In the genomic region with DNA sequence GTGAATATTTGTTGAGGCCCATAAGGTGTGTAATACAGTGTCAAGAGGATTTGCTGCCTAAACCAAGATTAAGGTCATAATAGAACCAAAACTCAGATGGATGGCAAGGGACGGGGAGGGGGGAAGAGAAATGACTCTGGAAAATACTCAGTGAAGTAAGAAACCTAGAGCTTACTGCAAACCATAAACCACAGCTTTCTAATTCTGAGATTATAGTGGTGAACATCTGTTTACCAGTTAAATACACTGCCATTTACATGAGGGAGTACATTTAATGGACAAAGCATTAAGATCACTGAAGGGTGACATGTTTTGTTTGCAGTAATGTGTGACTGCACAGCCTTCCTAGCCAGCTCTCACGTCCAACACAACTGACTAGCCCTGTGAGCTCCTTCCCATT, we compare ENCODE assay signal across 18 cellular contexts.
A peak's percentile ranks its signal among the peaks of the same experiment; 100 is the strongest.
DNase-seq lines count a peak whose midpoint lies in the region; ATAC-seq and TF ChIP-seq lines count a peak whose summit lies in the region.
"Had no signal": no experiment of that assay in that cellular context is flagged by ENCODE, and none has a peak within 500 bp of the region (broad histone marks: within the 10 kb centered on the region; RNA-seq: fewer than 3 reads in every experiment).

No MANE protein-coding gene starts in this region.

- no peak overlapping the region for H3K4me2 ChIP-seq in MM.1S (ENCODE audit: low read depth, low read length)

- H3K36me3 ChIP-seq in MM.1S (replicated peaks; ENCODE audit: insufficient read depth, low read length), result no peaks in the 10 kb centered on the region

- ATAC-seq in stimulated activated naive CD8-positive, alpha-beta T cell treated with anti-CD3 and anti-CD28 coated beads, Interleukin-15, amount 100 ng/mL, for 72 hours, result peak; percentile 88
- ATAC-seq in stimulated activated naive CD8-positive, alpha-beta T cell treated with anti-CD3 and anti-CD28 coated beads, Interleukin-15, Interleukin-2, amounts not matched to agents 100 U/mL and 50 U/mL, for 24 hours, result no peak
- ATAC-seq in GM21619 (IDR thresholded peaks at IDR 0.05; ENCODE audit: unreplicated experiment), result no peak
- no peak for ATAC-seq in activated CD4-positive, CD25-positive, alpha-beta regulatory T cell treated with anti-CD3 and anti-CD28 coated beads, Interleukin-2, amount 50 U/mL, for 24 hours
- no peak for ATAC-seq in GM21447 (IDR thresholded peaks at IDR 0.05; ENCODE audit: unreplicated experiment)
- ATAC-seq: natural killer cell, T-cell had no signal

- no peak overlapping the region for H3K27ac ChIP-seq in MM.1S (ENCODE audit: low read length)
- H3K27ac ChIP-seq: GM23248 had no signal

- H3K4me1 Mint-ChIP-seq in stimulated activated naive CD8-positive, alpha-beta T cell treated with anti-CD3 and anti-CD28 coated beads, Interleukin-15, amount 100 ng/mL, for 72 hours, result peaks cover 19% of the 10 kb centered on the region
- H3K4me1 Mint-ChIP-seq: immature natural killer cell, natural killer cell had no signal

- H3K27ac Mint-ChIP-seq in stimulated activated naive CD8-positive, alpha-beta T cell treated with anti-CD3 and anti-CD28 coated beads, Interleukin-15, amount 100 ng/mL, for 72 hours, result no peak overlapping the region
- H3K27ac Mint-ChIP-seq: activated B cell treated with CpG ODN at 0.5 μM for 24 hours; activated naive CD4-positive, alpha-beta T cell treated with anti-CD3 and anti-CD28 coated beads for 36 hours; immature natural killer cell; natural killer cell; T-cell had no signal

- no peaks in the 10 kb centered on the region for H4K20me1 ChIP-seq in MM.1S (ENCODE audit: insufficient read depth, low read length)

- H3K4me1 ChIP-seq in MM.1S (ENCODE audit: low read length), result no peaks in the 10 kb centered on the region

- H3K4me3 Mint-ChIP-seq in stimulated activated naive CD8-positive, alpha-beta T cell treated with anti-CD3 and anti-CD28 coated beads, Interleukin-15, amount 100 ng/mL, for 72 hours, result no peak overlapping the region
- H3K4me3 Mint-ChIP-seq: activated B cell treated with CpG ODN at 0.5 μM for 24 hours; activated naive CD4-positive, alpha-beta T cell treated with anti-CD3 and anti-CD28 coated beads for 36 hours; immature natural killer cell; natural killer cell; T-cell had no signal

- no peak overlapping the region for H3K9ac ChIP-seq in MM.1S (ENCODE audit: low read length)
- H3K9ac ChIP-seq: GM23248 had no signal

- peaks cover 73% of the 10 kb centered on the region for H3K27me3 Mint-ChIP-seq in stimulated activated naive CD8-positive, alpha-beta T cell treated with anti-CD3 and anti-CD28 coated beads, Interleukin-15, amount 100 ng/mL, for 72 hours

- H2AFZ ChIP-seq in MM.1S (ENCODE audit: low read length), result no peak overlapping the region
- H2AFZ ChIP-seq: GM23248 had no signal

- no peaks in the 10 kb centered on the region for H3K79me2 ChIP-seq in MM.1S (ENCODE audit: low read length)

- H3K9me2 ChIP-seq in MM.1S (replicated peaks; ENCODE audit: insufficient read depth, low read length), result no peaks in the 10 kb centered on the region

- H3K27me3 ChIP-seq in MM.1S (replicated peaks; ENCODE audit: insufficient read depth, low read length), result no peaks in the 10 kb centered on the region

- H3K4me3 ChIP-seq in MM.1S (ENCODE audit: low read length), result no peak overlapping the region
- H3K4me3 ChIP-seq: GM23248 had no signal

- H3K9me3 Mint-ChIP-seq in stimulated activated naive CD8-positive, alpha-beta T cell treated with anti-CD3 and anti-CD28 coated beads, Interleukin-15, amount 100 ng/mL, for 72 hours, result no peaks in the 10 kb centered on the region
- H3K9me3 Mint-ChIP-seq: activated B cell treated with CpG ODN at 0.5 μM for 24 hours; activated naive CD4-positive, alpha-beta T cell treated with anti-CD3 and anti-CD28 coated beads for 36 hours; natural killer cell; T-cell had no signal

- no peaks in the 10 kb centered on the region for H3F3A ChIP-seq in MM.1S (ENCODE audit: insufficient read depth, low read length)

- no peak for DNase-seq in stimulated activated naive CD8-positive, alpha-beta T cell treated with anti-CD3 and anti-CD28 coated beads, Interleukin-15, amount 100 ng/mL, for 72 hours
- no peak for DNase-seq in stimulated activated naive CD8-positive, alpha-beta T cell treated with anti-CD3 and anti-CD28 coated beads, Interleukin-15, Interleukin-2, amounts not matched to agents 100 U/mL and 50 U/mL, for 24 hours
- DNase-seq in MM.1S (peak; percentile 26), NCI-H748 treated with DMSO at 0.1 percent for 48 hours (lab: John Stamatoyannopoulos, UW) (peak; percentile 85), epidermal melanocyte (ENCODE audit: insufficient read length, low spot score) (no peak)
- DNase-seq: activated B cell treated with CpG ODN at 0.5 μM for 24 hours; activated naive CD4-positive, alpha-beta T cell treated with anti-CD3 and anti-CD28 coated beads for 36 hours; cortex of kidney; erythroblast; GM23248; immature natural killer cell; natural killer cell; NK-92 treated with Interleukin-12 subunit alpha and Interleukin-12 subunit beta, amount 100 ng/mL, for 24 hours; stimulated activated CD4-positive, alpha-beta T cell treated with anti-CD3 and anti-CD28 coated beads, Interleukin-12 subunit alpha, Interleukin-12 subunit beta, amount 100 ng/mL, for 4 hours; T-cell had no signal

- no peaks in the 10 kb centered on the region for H3K9me3 ChIP-seq in MM.1S (replicated peaks; ENCODE audit: insufficient read depth, low read length)

- no peak for TF ChIP-seq CTCF in MM.1S (IDR thresholded peaks at IDR 0.05; ENCODE audit: low read length)

Comparison
In these comparisons a context has a peak if more than half of its experiments do, and no peak if none do; other contexts are left out.
1. DNase-seq: peak in MM.1S (single experiment) and NCI-H748 treated with DMSO at 0.1 percent for 48 hours (single experiment); none in stimulated activated naive CD8-positive, alpha-beta T cell treated with anti-CD3 and anti-CD28 coated beads, Interleukin-15, amount 100 ng/mL, for 72 hours (0 of 2), stimulated activated naive CD8-positive, alpha-beta T cell treated with anti-CD3 and anti-CD28 coated beads, Interleukin-15, Interleukin-2, amounts not matched to agents 100 U/mL and 50 U/mL, for 24 hours (single experiment) and epidermal melanocyte (single experiment).